ENCODE assay signal across 11 cellular contexts in genomic region chr1:21313886-21314796, GRCh38. TPM values are rescaled to one million over a fixed set of nuclear protein-coding genes. Genes with fewer than 3 reads are reported as not detected.
DNase-seq lines count a peak whose midpoint lies in the region; ATAC-seq and TF ChIP-seq lines count a peak whose summit lies in the region.
"Had no signal": no experiment of that assay in that cellular context is flagged by ENCODE, and none has a peak within 500 bp of the region (broad histone marks: within the 10 kb centered on the region; RNA-seq: fewer than 3 reads in every experiment).

No MANE protein-coding gene starts in this region.

- H3K27me3 ChIP-seq in AG04450 (ENCODE audit: control insufficient read depth, insufficient read depth, low read length), result no peaks in the 10 kb centered on the region
- H3K27me3 ChIP-seq in neural progenitor cell, result no peaks in the 10 kb centered on the region

- peak overlapping the region; percentile 52 for H3K4me2 ChIP-seq in neural progenitor cell

- peaks cover 64% of the 10 kb centered on the region for H3K4me1 Mint-ChIP-seq in neural progenitor cell

- DNase-seq in AG04450 (ENCODE audit: low read depth, low spot score), result no peak
- peak; percentile 88 for DNase-seq in MV-4-11 (lab: John Stamatoyannopoulos, UW)
- peak; percentile 47 for DNase-seq in fibroblast of peridontal ligament (ENCODE audit: extremely low read depth)
- peak; percentile 49 for DNase-seq in neural progenitor cell (ENCODE audit: low spot score)
- no peak for DNase-seq in GM19240 (ENCODE audit: insufficient read length, low spot score)
- no peak for DNase-seq in mesenteric fat pad (ENCODE audit: low spot score)
- DNase-seq: AML-193, Kasumi-1, kidney had no signal

- peaks cover 33% of the 10 kb centered on the region for H3K4me1 ChIP-seq in neural progenitor cell

- TF ChIP-seq CTCF in AG04450 (IDR thresholded peaks at IDR 0.05; ENCODE audit: low read depth, low read length) (no peak), neural progenitor cell (IDR thresholded peaks at IDR 0.05) (no peak)

- no peaks in the 10 kb centered on the region for H3K9me3 Mint-ChIP-seq in neural progenitor cell

- H3K36me3 Mint-ChIP-seq in neural progenitor cell, result no peaks in the 10 kb centered on the region

- H3F3A ChIP-seq in neural progenitor cell (ENCODE audit: low read depth), result peaks cover 21% of the 10 kb centered on the region

- peaks cover 6% of the 10 kb centered on the region for H3K27me3 Mint-ChIP-seq in neural progenitor cell (ENCODE audit: insufficient read depth, low read depth)

- H3K27ac Mint-ChIP-seq in neural progenitor cell, result peak overlapping the region; percentile 8

- H3K4me3 Mint-ChIP-seq in neural progenitor cell, result peak overlapping the region; percentile 46

- CTCF ChIA-PET in AG04450 (lab: Charles Lee), result interaction anchor here (1.3 to 1.4 kb wide), 2 partner anchors 44 to 617 kb away, joined by 3 to 4 read pairs; no protein-coding TSS in a partner anchor

- H3K36me3 ChIP-seq in neural progenitor cell, result no peaks in the 10 kb centered on the region

- H3K9me3 ChIP-seq in AG04450 (ENCODE audit: control insufficient read depth, insufficient read depth, low read length) (peaks cover 7% of the 10 kb centered on the region; the same call in 1 of the 2 replicates), neural progenitor cell (ENCODE audit: low read depth) (no peaks in the 10 kb centered on the region)

- H2AFZ ChIP-seq in neural progenitor cell (replicated peaks), result no peak overlapping the region

- H3K9ac ChIP-seq in neural progenitor cell, result no peak overlapping the region

- H4K20me1 ChIP-seq in neural progenitor cell (ENCODE audit: low read depth), result peaks cover 12% of the 10 kb centered on the region

- POLR2A ChIA-PET in AG04450 (lab: Yijun Ruan, JAX), result interaction anchor here (0.9 kb wide), 1 partner anchor 31 kb away, joined by 3 read pairs; no protein-coding TSS in a partner anchor

- H3K4me3 ChIP-seq in AG04450 (ENCODE audit: low read depth, low read length) (no peak overlapping the region), neural progenitor cell (no peak overlapping the region)

- no peak for ATAC-seq in GM21786 (IDR thresholded peaks at IDR 0.05; ENCODE audit: unreplicated experiment)
- ATAC-seq in HG02610 (IDR thresholded peaks at IDR 0.05; ENCODE audit: unreplicated experiment), result no peak

- no peaks in the 10 kb centered on the region for H3K79me2 ChIP-seq in neural progenitor cell (ENCODE audit: low read depth)

- H3K27ac ChIP-seq in AG04450 (ENCODE audit: low read depth, low read length), result peak overlapping the region; percentile 21
- H3K27ac ChIP-seq in neural progenitor cell, result no peak overlapping the region

RNA-seq across cellular contexts. Expression of gene ECE1, which starts 23.9 kb away (rescaled TPM):
- polyA plus RNA-seq in AG04450 (2011; rRNA removed), result 145 and 161 TPM in 2 replicates
- 84.2 and 92.4 TPM in 2 replicates for polyA minus RNA-seq in AG04450 (2011; rRNA and poly(A)+ RNA removed)
- 12.5 and 15.2 TPM in 2 replicates for total RNA-seq in neural progenitor cell (ENCODE audit: low replicate concordance)
- 156 TPM for total RNA-seq in mesenteric fat pad

Comparison
In these comparisons a context has a peak if more than half of its experiments do, and no peak if none do; other contexts are left out.
1. DNase-seq: peak in MV-4-11 (single experiment), fibroblast of peridontal ligament (single experiment) and neural progenitor cell (single experiment); none in AG04450 (single experiment), GM19240 (single experiment) and mesenteric fat pad (single experiment).